Comparison of ENCODE assay signal across 27 cellular contexts in genomic region chr19:35298561-35298972, GRCh38. TPM values are rescaled to one million over a fixed set of nuclear protein-coding genes. Genes with fewer than 3 reads are reported as not detected.
DNase-seq lines count a peak whose midpoint lies in the region; ATAC-seq, FAIRE-seq and TF ChIP-seq lines count a peak whose summit lies in the region.
"Had no signal": no experiment of that assay in that cellular context is flagged by ENCODE, and none has a peak within 500 bp of the region (broad histone marks: within the 10 kb centered on the region; RNA-seq: fewer than 3 reads in every experiment).

No MANE protein-coding gene starts in this region.

- no peaks in the 10 kb centered on the region for H3K79me1 ChIP-seq in trophoblast cell (ENCODE audit: low read length)

- H3K14ac ChIP-seq in trophoblast cell (ENCODE audit: low read length), result no peak overlapping the region

- H3K9ac ChIP-seq in HepG2 (ENCODE audit: insufficient read depth, low read depth, low read length) (no peak overlapping the region), trophoblast cell (ENCODE audit: low read length) (no peak overlapping the region)
- H3K9ac ChIP-seq: GM23248 had no signal

- no peak overlapping the region for H3K18ac ChIP-seq in trophoblast cell (ENCODE audit: low read length)

- no peak for DNase-seq in HepG2 (ENCODE audit: low spot score)
- DNase-seq in right lobe of liver, result no peak
- DNase-seq in trophoblast cell, result no peak
- DNase-seq: ACHN; BE2C; Calu3; DMS79 treated with DMSO at 0.1 percent for 48 hours; GF-D8; GM23248; H9; HFFc6; KG1; MG63; NCI-H1105 treated with DMSO at 0.1 percent for 48 hours; NCI-H146; NCI-H1930; NCI-H2107; NCI-H446 treated with DMSO at 0.1 percent for 48 hours; NCI-H526; NCI-H82; NK-92 treated with Interleukin-12 subunit alpha and Interleukin-12 subunit beta, amount 100 ng/mL, for 24 hours; PC-3; SJCRH30 had no signal

- no peak overlapping the region for H2BK120ac ChIP-seq in trophoblast cell (ENCODE audit: insufficient read depth, low read length, poor library complexity)

- TF ChIP-seq EP300 in HepG2 (IDR thresholded peaks at IDR 0.05; ENCODE audit: low read depth in 2 of 2, low read length in 2 of 2), result no peak
- no peak for TF ChIP-seq EP300 in HepG2 (CRISPR knock-in tag; IDR thresholded peaks at IDR 0.05; ENCODE audit: borderline replicate concordance)

- no peak overlapping the region for H2BK5ac ChIP-seq in trophoblast cell (ENCODE audit: low read depth, low read length, poor library complexity)

- no peak for FAIRE-seq in HepG2 (lab: Jason Lieb, UNC)

- ATAC-seq in HepG2 (no peak), right lobe of liver (no peak), GM21825 (IDR thresholded peaks at IDR 0.05; ENCODE audit: unreplicated experiment) (no peak)
- ATAC-seq: PC-3, SK-N-SH treated with all-trans-retinoic acid at 6 μM for 48 hours had no signal

- H3K4ac ChIP-seq in trophoblast cell (ENCODE audit: low read depth, low read length), result no peak overlapping the region

- no peak overlapping the region for H4K12ac ChIP-seq in trophoblast cell (ENCODE audit: low read depth, low read length)

- no peak overlapping the region for H4K8ac ChIP-seq in trophoblast cell (ENCODE audit: low read depth, low read length)

- H2AK5ac ChIP-seq in trophoblast cell (ENCODE audit: low read length), result no peak overlapping the region

- no TSS peak for BruUV-seq in HepG2 (replicated peaks; lab: Mats Ljungman, UMichigan)

- H3K36me3 ChIP-seq in HepG2 (replicated peaks in 1 of 2; ENCODE audit: control insufficient read depth in 1 of 2, insufficient read depth in 2 of 2, low read length in 2 of 2) (no peaks in the 10 kb centered on the region), right lobe of liver (no peaks in the 10 kb centered on the region), trophoblast cell (ENCODE audit: control insufficient read depth in 1 of 2, insufficient read depth in 2 of 2, low read length in 2 of 2) (no peaks in the 10 kb centered on the region)
- H3K36me3 ChIP-seq: BE2C, MG63, SJCRH30 had no signal

- H3K4me2 ChIP-seq in HepG2 (ENCODE audit: low read depth, low read length) (no peak overlapping the region), trophoblast cell (ENCODE audit: low read length) (no peak overlapping the region)

- in situ Hi-C loops in HepG2 (cut with HindIII; ENCODE audit: extremely low pct_ligation_motif_present, low pct_unique_long_range_greater_than_20kb), result no loop called here

- H4K91ac ChIP-seq in trophoblast cell (ENCODE audit: low read depth, low read length), result no peak overlapping the region

- H3K4me1 ChIP-seq in HepG2 (ENCODE audit: insufficient read depth, low read length), result peaks cover 30% of the 10 kb centered on the region
- H3K4me1 ChIP-seq in right lobe of liver, result no peaks in the 10 kb centered on the region
- no peaks in the 10 kb centered on the region for H3K4me1 ChIP-seq in trophoblast cell (ENCODE audit: control insufficient read depth in 1 of 2, insufficient read depth in 2 of 2, low read length in 2 of 2)
- H3K4me1 ChIP-seq: BE2C had no signal

- peaks cover 3 to 16% of the 10 kb centered on the region in 2 experiments for H3K27me3 ChIP-seq in HepG2 (ENCODE audit: control insufficient read depth in 1 of 2, insufficient read depth in 2 of 2, low read length in 2 of 2)
- H3K27me3 ChIP-seq in right lobe of liver, result no peaks in the 10 kb centered on the region
- no peaks in the 10 kb centered on the region for H3K27me3 ChIP-seq in trophoblast cell (ENCODE audit: insufficient read depth, low read length)
- H3K27me3 ChIP-seq: MG63, SJCRH30 had no signal

- H3K9me3 ChIP-seq in HepG2 (ENCODE audit: low read length), result no peaks in the 10 kb centered on the region
- no peaks in the 10 kb centered on the region for H3K9me3 ChIP-seq in right lobe of liver
- peaks cover 22% of the 10 kb centered on the region for H3K9me3 ChIP-seq in trophoblast cell (ENCODE audit: insufficient read depth, low read depth, low read length)
- H3K9me3 ChIP-seq: MG63, SJCRH30 had no signal

- POLR2A ChIA-PET in HepG2 (lab: Yijun Ruan, JAX), result no interaction called here

- TF ChIP-seq CTCF in HepG2 (CRISPR knock-in tag; IDR thresholded peaks at IDR 0.05) (no peak), right lobe of liver (IDR thresholded peaks at IDR 0.05) (no peak)

- H3K4me3 ChIP-seq in HepG2 (replicated peaks in 1 of 3; ENCODE audit: insufficient read depth in 1 of 3, low read depth in 2 of 3, low read length in 3 of 3) (no peak overlapping the region), right lobe of liver (no peak overlapping the region), trophoblast cell (ENCODE audit: low read depth, low read length) (peak overlapping the region; percentile 56)
- H3K4me3 ChIP-seq: GM23248, MG63, SJCRH30 had no signal

- H4K20me1 ChIP-seq in HepG2 (ENCODE audit: insufficient read depth, low read length), result no peaks in the 10 kb centered on the region

- H3K23ac ChIP-seq in trophoblast cell (ENCODE audit: low read length), result peak overlapping the region; percentile 99

- 89% methylated on average over 5 of the region's 5 CpGs for WGBS in HepG2 (ENCODE audit: low lambda C conversion rate)
- WGBS in right lobe of liver (ENCODE audit: insufficient coverage, low coverage, low lambda C conversion rate, missing lambda C conversion rate), result 86% methylated on average over 5 of the region's 5 CpGs
- WGBS in trophoblast cell (ENCODE audit: extremely low coverage, insufficient coverage, insufficient read length), result 100% methylated on average over 5 of the region's 5 CpGs

- no peak overlapping the region for H2BK12ac ChIP-seq in trophoblast cell (ENCODE audit: low read length)

- TF ChIP-seq POLR2A in HepG2 (IDR thresholded peaks at IDR 0.05; ENCODE audit: insufficient read depth in 1 of 2, low read depth in 2 of 2, low read length in 2 of 2), result no peak
- TF ChIP-seq POLR2A in right lobe of liver (IDR thresholded peaks at IDR 0.05), result no peak

- H3K27ac ChIP-seq in HepG2 (ENCODE audit: extremely low read length, insufficient read depth, low read length) (no peak overlapping the region), right lobe of liver (no peak overlapping the region), trophoblast cell (ENCODE audit: low read depth, low read length) (no peak overlapping the region)
- H3K27ac ChIP-seq: 22Rv1, GM23248, SJCRH30 had no signal

- no peak for TF ChIP-seq RAD21 in HepG2 (CRISPR knock-in tag; IDR thresholded peaks at IDR 0.05)

- CTCF ChIA-PET in HepG2 (lab: Yijun Ruan, JAX; ENCODE audit: low intra/inter-chr PET ratio, low total read pairs), result no interaction called here

- intact Hi-C loops in HepG2 (cut with micrococcal nuclease; ENCODE audit: unreplicated experiment) (no loop called here), right lobe of liver (cut with DNase I) (no loop called here)

- no peak overlapping the region for H2AFZ ChIP-seq in HepG2 (ENCODE audit: low read length)
- H2AFZ ChIP-seq in trophoblast cell (ENCODE audit: insufficient read depth, low read length, poor library complexity), result no peak overlapping the region
- H2AFZ ChIP-seq: GM23248 had no signal

- H3K79me2 ChIP-seq in HepG2 (ENCODE audit: insufficient read depth, low read length), result no peaks in the 10 kb centered on the region
- H3K79me2 ChIP-seq in trophoblast cell (ENCODE audit: control insufficient read depth, insufficient read depth, low read length, poor library complexity), result no peaks in the 10 kb centered on the region

RNA-seq across cellular contexts. Expression of gene MAG, which starts 6.6 kb away (rescaled TPM):
- total RNA-seq in HepG2 (2016; rRNA removed; fragmentation: Illumina TruSeq; extraction: Trizol) (0.80 and 1.3 TPM in 2 replicates), right lobe of liver (under 1 TPM in 1 of 6 experiments, not detected in 5; 0.40 TPM)
- total RNA-seq in HepG2 (2016; cell fraction: cytosol; rRNA removed; fragmentation: Illumina TruSeq; extraction: Trizol; ENCODE audit: low read depth), result 0.26 and 0.71 TPM in 2 replicates
- 0.56 and 0.87 TPM in 2 replicates for total RNA-seq in HepG2 (2016; cell fraction: insoluble cytoplasmic fraction; rRNA removed; fragmentation: Illumina TruSeq; extraction: Trizol)
- total RNA-seq in HepG2 (2016; cell fraction: membrane; rRNA removed; fragmentation: Illumina TruSeq; extraction: Trizol), result 0.59 and 1.5 TPM in 2 replicates
- total RNA-seq in HepG2 (2016; cell fraction: nucleus; rRNA removed; fragmentation: Illumina TruSeq; extraction: Trizol), result 1.6 and 2.6 TPM in 2 replicates
- 0.17 and 0.20 TPM in 2 replicates for polyA plus RNA-seq in HepG2 (2011; rRNA removed)
- polyA plus RNA-seq in HepG2 (2011; cell fraction: cytosol; rRNA removed), result 0.13 and 0.27 TPM in 2 replicates
- 0.40 and 0.93 TPM in 2 replicates for polyA plus RNA-seq in HepG2 (2011; cell fraction: nucleus; rRNA removed)
- polyA plus RNA-seq in HepG2 (2012), result not detected in 2 replicates
- polyA plus RNA-seq in HepG2 (2016; cell fraction: cytosol; fragmentation: Illumina TruSeq; extraction: Trizol; ENCODE audit: low read depth), result 0.70 TPM in 2 replicates
- polyA plus RNA-seq in HepG2 (2016; cell fraction: insoluble cytoplasmic fraction; fragmentation: Illumina TruSeq; extraction: Trizol; ENCODE audit: low read depth), result 0.38 and 1.3 TPM in 2 replicates
- 0.24 and 0.97 TPM in 2 replicates for polyA plus RNA-seq in HepG2 (2016; cell fraction: membrane; fragmentation: Illumina TruSeq; extraction: Trizol; ENCODE audit: low read depth)
- polyA plus RNA-seq in HepG2 (2016; cell fraction: nucleus; fragmentation: Illumina TruSeq; extraction: Trizol; ENCODE audit: insufficient read depth, low read depth), result 0.82 and 1.5 TPM in 2 replicates
- polyA minus RNA-seq in HepG2 (2011; rRNA and poly(A)+ RNA removed; ENCODE audit: low replicate concordance), result not detected in 2 replicates
- polyA minus RNA-seq in HepG2 (2011; cell fraction: cytosol; rRNA and poly(A)+ RNA removed), result not detected in 2 replicates
- polyA minus RNA-seq in HepG2 (2011; cell fraction: nucleus; rRNA and poly(A)+ RNA removed), result 0.64 and 0.75 TPM in 2 replicates
- 0.17 and 0.49 TPM in 2 replicates for polyA plus RNA-seq in trophoblast cell (2013)
- total RNA-seq: Calu3, GM23248, H9, HFFc6, HT1080, PC-3 had no signal
- polyA plus RNA-seq: GM23248 had no signal

RNA-seq across cellular contexts. Expression of gene HAMP, which starts 16.2 kb away (rescaled TPM):
- total RNA-seq in HepG2 (2016; rRNA removed; fragmentation: Illumina TruSeq; extraction: Trizol) (25.7 and 47.6 TPM in 2 replicates), right lobe of liver (100 to 1,000 TPM in 2 of 6 experiments, 10 to 100 TPM in 3, under 1 TPM in 1; 0.86 to 146 (median 65.3) TPM)
- total RNA-seq in HepG2 (2016; cell fraction: cytosol; rRNA removed; fragmentation: Illumina TruSeq; extraction: Trizol; ENCODE audit: low read depth), result 25.4 and 32.6 TPM in 2 replicates
- total RNA-seq in HepG2 (2016; cell fraction: insoluble cytoplasmic fraction; rRNA removed; fragmentation: Illumina TruSeq; extraction: Trizol), result 29.6 and 46.4 TPM in 2 replicates
- 20.2 and 24.3 TPM in 2 replicates for total RNA-seq in HepG2 (2016; cell fraction: membrane; rRNA removed; fragmentation: Illumina TruSeq; extraction: Trizol)
- 34.1 and 40.9 TPM in 2 replicates for total RNA-seq in HepG2 (2016; cell fraction: nucleus; rRNA removed; fragmentation: Illumina TruSeq; extraction: Trizol)
- polyA plus RNA-seq in HepG2 (2011; rRNA removed), result 36.1 and 73.0 TPM in 2 replicates
- 15.0 and 69.5 TPM in 2 replicates for polyA plus RNA-seq in HepG2 (2011; cell fraction: cytosol; rRNA removed)
- 13.2 and 42.5 TPM in 2 replicates for polyA plus RNA-seq in HepG2 (2011; cell fraction: nucleus; rRNA removed)
- polyA plus RNA-seq in HepG2 (2012), result 6.0 and 30.6 TPM in 2 replicates
- polyA plus RNA-seq in HepG2 (2016; cell fraction: cytosol; fragmentation: Illumina TruSeq; extraction: Trizol; ENCODE audit: low read depth), result 29.7 and 32.2 TPM in 2 replicates
- polyA plus RNA-seq in HepG2 (2016; cell fraction: insoluble cytoplasmic fraction; fragmentation: Illumina TruSeq; extraction: Trizol; ENCODE audit: low read depth), result 44.0 and 52.6 TPM in 2 replicates
- polyA plus RNA-seq in HepG2 (2016; cell fraction: membrane; fragmentation: Illumina TruSeq; extraction: Trizol; ENCODE audit: low read depth), result 28.8 and 30.2 TPM in 2 replicates
- polyA plus RNA-seq in HepG2 (2016; cell fraction: nucleus; fragmentation: Illumina TruSeq; extraction: Trizol; ENCODE audit: insufficient read depth, low read depth), result 111 and 114 TPM in 2 replicates
- 150 TPM in 1 of 2 replicates, not detected in the other for polyA minus RNA-seq in HepG2 (2011; rRNA and poly(A)+ RNA removed; ENCODE audit: low replicate concordance)
- 10.9 and 30.2 TPM in 2 replicates for polyA minus RNA-seq in HepG2 (2011; cell fraction: cytosol; rRNA and poly(A)+ RNA removed)
- polyA minus RNA-seq in HepG2 (2011; cell fraction: nucleus; rRNA and poly(A)+ RNA removed), result 9.2 and 18.0 TPM in 2 replicates
- 0.08 TPM in 1 of 2 replicates, not detected in the other for polyA plus RNA-seq in trophoblast cell (2013)
- total RNA-seq: GM23248, HFFc6, HT1080, PC-3 had no signal
- polyA plus RNA-seq: GM23248 had no signal

RNA-seq across cellular contexts. Expression of gene USF2, which starts 29.8 kb away (rescaled TPM):
- total RNA-seq in HepG2 (2016; rRNA removed; fragmentation: Illumina TruSeq; extraction: Trizol) (44.8 and 54.9 TPM in 2 replicates), right lobe of liver (10 to 100 TPM; 65.4 to 78.5 (median 75.7) TPM)
- total RNA-seq in HepG2 (2016; cell fraction: cytosol; rRNA removed; fragmentation: Illumina TruSeq; extraction: Trizol; ENCODE audit: low read depth), result 85.6 and 90.7 TPM in 2 replicates
- 38.6 and 58.5 TPM in 2 replicates for total RNA-seq in HepG2 (2016; cell fraction: insoluble cytoplasmic fraction; rRNA removed; fragmentation: Illumina TruSeq; extraction: Trizol)
- 116 and 121 TPM in 2 replicates for total RNA-seq in HepG2 (2016; cell fraction: membrane; rRNA removed; fragmentation: Illumina TruSeq; extraction: Trizol)
- total RNA-seq in HepG2 (2016; cell fraction: nucleus; rRNA removed; fragmentation: Illumina TruSeq; extraction: Trizol), result 31.0 and 31.5 TPM in 2 replicates
- polyA plus RNA-seq in HepG2 (2011; rRNA removed), result 94.9 and 106 TPM in 2 replicates
- 72.5 and 101 TPM in 2 replicates for polyA plus RNA-seq in HepG2 (2011; cell fraction: cytosol; rRNA removed)
- 179 and 216 TPM in 2 replicates for polyA plus RNA-seq in HepG2 (2011; cell fraction: nucleus; rRNA removed)
- 59.3 and 80.8 TPM in 2 replicates for polyA plus RNA-seq in HepG2 (2012)
- 180 and 204 TPM in 2 replicates for polyA plus RNA-seq in HepG2 (2016; cell fraction: cytosol; fragmentation: Illumina TruSeq; extraction: Trizol; ENCODE audit: low read depth)
- polyA plus RNA-seq in HepG2 (2016; cell fraction: insoluble cytoplasmic fraction; fragmentation: Illumina TruSeq; extraction: Trizol; ENCODE audit: low read depth), result 76.3 and 81.0 TPM in 2 replicates
- 201 and 210 TPM in 2 replicates for polyA plus RNA-seq in HepG2 (2016; cell fraction: membrane; fragmentation: Illumina TruSeq; extraction: Trizol; ENCODE audit: low read depth)
- polyA plus RNA-seq in HepG2 (2016; cell fraction: nucleus; fragmentation: Illumina TruSeq; extraction: Trizol; ENCODE audit: insufficient read depth, low read depth), result 122 and 131 TPM in 2 replicates
- 64.5 and 74.9 TPM in 2 replicates for polyA minus RNA-seq in HepG2 (2011; rRNA and poly(A)+ RNA removed; ENCODE audit: low replicate concordance)
- 28.8 and 32.4 TPM in 2 replicates for polyA minus RNA-seq in HepG2 (2011; cell fraction: cytosol; rRNA and poly(A)+ RNA removed)
- polyA minus RNA-seq in HepG2 (2011; cell fraction: nucleus; rRNA and poly(A)+ RNA removed), result 29.3 and 33.5 TPM in 2 replicates
- polyA plus RNA-seq in trophoblast cell (2013), result 75.6 and 76.3 TPM in 2 replicates

RNA-seq across cellular contexts. Expression of gene CD22, which starts 30.4 kb away (rescaled TPM):
- 0.49 and 0.71 TPM in 2 replicates for total RNA-seq in HepG2 (2016; rRNA removed; fragmentation: Illumina TruSeq; extraction: Trizol)
- 0.53 and 1.0 TPM in 2 replicates for total RNA-seq in HepG2 (2016; cell fraction: cytosol; rRNA removed; fragmentation: Illumina TruSeq; extraction: Trizol; ENCODE audit: low read depth)
- 0.40 and 0.97 TPM in 2 replicates for total RNA-seq in HepG2 (2016; cell fraction: insoluble cytoplasmic fraction; rRNA removed; fragmentation: Illumina TruSeq; extraction: Trizol)
- 0.62 and 0.93 TPM in 2 replicates for total RNA-seq in HepG2 (2016; cell fraction: membrane; rRNA removed; fragmentation: Illumina TruSeq; extraction: Trizol)
- total RNA-seq in HepG2 (2016; cell fraction: nucleus; rRNA removed; fragmentation: Illumina TruSeq; extraction: Trizol), result 2.8 and 3.5 TPM in 2 replicates
- 0.98 and 1.7 TPM in 2 replicates for polyA plus RNA-seq in HepG2 (2011; rRNA removed)
- polyA plus RNA-seq in HepG2 (2011; cell fraction: cytosol; rRNA removed), result 0.49 and 0.85 TPM in 2 replicates
- 1.8 and 2.5 TPM in 2 replicates for polyA plus RNA-seq in HepG2 (2011; cell fraction: nucleus; rRNA removed)
- 0.66 and 0.72 TPM in 2 replicates for polyA plus RNA-seq in HepG2 (2012)
- 0.19 and 0.31 TPM in 2 replicates for polyA plus RNA-seq in HepG2 (2016; cell fraction: cytosol; fragmentation: Illumina TruSeq; extraction: Trizol; ENCODE audit: low read depth)
- polyA plus RNA-seq in HepG2 (2016; cell fraction: insoluble cytoplasmic fraction; fragmentation: Illumina TruSeq; extraction: Trizol; ENCODE audit: low read depth), result 0.82 and 1.2 TPM in 2 replicates
- polyA plus RNA-seq in HepG2 (2016; cell fraction: membrane; fragmentation: Illumina TruSeq; extraction: Trizol; ENCODE audit: low read depth), result 0.36 and 0.50 TPM in 2 replicates
- 3.9 and 6.0 TPM in 2 replicates for polyA plus RNA-seq in HepG2 (2016; cell fraction: nucleus; fragmentation: Illumina TruSeq; extraction: Trizol; ENCODE audit: insufficient read depth, low read depth)
- polyA minus RNA-seq in HepG2 (2011; rRNA and poly(A)+ RNA removed; ENCODE audit: low replicate concordance), result 1.6 and 2.4 TPM in 2 replicates
- 1.5 TPM in 1 of 2 replicates, not detected in the other for polyA minus RNA-seq in HepG2 (2011; cell fraction: cytosol; rRNA and poly(A)+ RNA removed)
- 0.64 and 0.99 TPM in 2 replicates for polyA minus RNA-seq in HepG2 (2011; cell fraction: nucleus; rRNA and poly(A)+ RNA removed)
- total RNA-seq in right lobe of liver, result 1 to 10 TPM in 3 of 6 experiments, under 1 TPM in 3; 0.39 to 1.3 (median 0.96) TPM
- polyA plus RNA-seq in trophoblast cell (2013), result 0.52 and 0.54 TPM in 2 replicates
- total RNA-seq: GM23248, H9 had no signal

RNA-seq across cellular contexts. Expression of gene FFAR1, which starts 49.1 kb away (rescaled TPM):
- total RNA-seq in HepG2 (2016; rRNA removed; fragmentation: Illumina TruSeq; extraction: Trizol) (not detected in 2 replicates), right lobe of liver (not detected)
- 0.09 TPM in 1 of 2 replicates, not detected in the other for total RNA-seq in HepG2 (2016; cell fraction: cytosol; rRNA removed; fragmentation: Illumina TruSeq; extraction: Trizol; ENCODE audit: low read depth)
- not detected in 2 replicates for total RNA-seq in HepG2 (2016; cell fraction: insoluble cytoplasmic fraction; rRNA removed; fragmentation: Illumina TruSeq; extraction: Trizol)
- total RNA-seq in HepG2 (2016; cell fraction: membrane; rRNA removed; fragmentation: Illumina TruSeq; extraction: Trizol), result not detected in 2 replicates
- not detected in 2 replicates for total RNA-seq in HepG2 (2016; cell fraction: nucleus; rRNA removed; fragmentation: Illumina TruSeq; extraction: Trizol)
- polyA plus RNA-seq in HepG2 (2011; rRNA removed), result not detected in 2 replicates
- polyA plus RNA-seq in HepG2 (2011; cell fraction: cytosol; rRNA removed), result not detected in 2 replicates
- not detected in 2 replicates for polyA plus RNA-seq in HepG2 (2011; cell fraction: nucleus; rRNA removed)
- not detected in 2 replicates for polyA plus RNA-seq in HepG2 (2012)
- not detected in 2 replicates for polyA plus RNA-seq in HepG2 (2016; cell fraction: cytosol; fragmentation: Illumina TruSeq; extraction: Trizol; ENCODE audit: low read depth)
- not detected in 2 replicates for polyA plus RNA-seq in HepG2 (2016; cell fraction: insoluble cytoplasmic fraction; fragmentation: Illumina TruSeq; extraction: Trizol; ENCODE audit: low read depth)
- polyA plus RNA-seq in HepG2 (2016; cell fraction: membrane; fragmentation: Illumina TruSeq; extraction: Trizol; ENCODE audit: low read depth), result not detected in 2 replicates
- not detected in 2 replicates for polyA plus RNA-seq in HepG2 (2016; cell fraction: nucleus; fragmentation: Illumina TruSeq; extraction: Trizol; ENCODE audit: insufficient read depth, low read depth)
- polyA minus RNA-seq in HepG2 (2011; rRNA and poly(A)+ RNA removed; ENCODE audit: low replicate concordance), result not detected in 2 replicates
- not detected in 2 replicates for polyA minus RNA-seq in HepG2 (2011; cell fraction: cytosol; rRNA and poly(A)+ RNA removed)
- not detected in 2 replicates for polyA minus RNA-seq in HepG2 (2011; cell fraction: nucleus; rRNA and poly(A)+ RNA removed)
- polyA plus RNA-seq in trophoblast cell (2013), result 0.01 and 0.03 TPM in 2 replicates
- total RNA-seq: Calu3, GM23248, H9, HFFc6, PC-3, SJCRH30 had no signal
- polyA plus RNA-seq: GM23248 had no signal
